ENCODE assay signal across 21 cellular contexts in the genomic region with DNA sequence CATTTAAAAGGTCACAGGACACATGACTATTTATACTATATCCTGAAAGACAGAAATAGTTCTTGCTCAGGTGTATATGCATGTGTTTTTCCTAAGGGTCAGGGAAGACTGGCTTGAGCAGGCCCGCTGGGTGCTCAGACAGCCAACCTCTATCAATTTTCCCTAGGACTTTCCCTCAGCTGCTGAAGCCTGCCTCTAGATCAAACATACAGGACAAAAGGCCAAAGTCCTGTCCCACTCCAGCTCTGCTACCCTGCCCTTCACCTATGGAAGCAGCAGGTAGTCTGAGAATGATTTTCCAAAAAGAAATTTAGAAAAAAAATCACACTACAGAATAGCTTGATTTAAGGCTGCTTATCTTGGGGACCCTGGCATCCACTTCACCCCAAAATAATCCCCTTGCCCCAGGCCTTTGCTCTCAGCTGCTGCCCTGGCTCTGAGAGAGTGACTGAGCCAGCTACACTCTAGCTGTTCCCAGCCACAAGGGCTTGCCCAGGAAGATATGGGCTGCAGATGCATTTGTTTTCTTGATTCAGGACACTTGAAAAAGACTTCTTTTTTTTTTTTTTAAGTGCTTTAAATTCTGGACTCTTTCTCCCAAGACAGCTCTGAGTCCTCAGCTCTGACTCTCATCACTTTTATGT. TPM values are rescaled to one million over a fixed set of nuclear protein-coding genes. Genes with fewer than 3 reads are reported as not detected.
DNase-seq lines count a peak whose midpoint lies in the region; ATAC-seq and TF ChIP-seq lines count a peak whose summit lies in the region.
"Had no signal": no experiment of that assay in that cellular context is flagged by ENCODE, and none has a peak within 500 bp of the region (broad histone marks: within the 10 kb centered on the region; RNA-seq: fewer than 3 reads in every experiment).

No MANE protein-coding gene starts in this region.

- intact Hi-C loops in CD4-positive, alpha-beta memory T cell (cut with micrococcal nuclease) = no loop called here
- intact Hi-C loops in left colon (cut with DNase I, micrococcal nuclease) (no loop called here), CD14-positive monocyte (cut with micrococcal nuclease) (no loop called here)
- intact Hi-C loops in naive thymus-derived CD4-positive, alpha-beta T cell (cut with micrococcal nuclease) = no loop called here

- TF ChIP-seq CTCF in WTC11 (IDR thresholded peaks at IDR 0.05) (no peak), CD14-positive monocyte (IDR thresholded peaks at IDR 0.05) (no peak)

- no peak for ATAC-seq in WTC11
- peak; percentile 74 for ATAC-seq in left colon
- no peak for ATAC-seq in naive thymus-derived CD4-positive, alpha-beta T cell

- POLR2A ChIA-PET in CD4-positive, alpha-beta memory T cell (lab: Charles Lee; ENCODE audit: partially characterized antibody) = interaction anchor here (1.0 to 6.6 kb wide), 4 partner anchors 9 to 61 kb away, joined by 3 to 64 read pairs (median 28); a partner anchor contains a TSS
- POLR2A ChIA-PET in WTC11 (lab: Charles Lee) = no interaction called here
- POLR2A ChIA-PET in naive thymus-derived CD4-positive, alpha-beta T cell (lab: Charles Lee) = interaction anchor here (0.9 to 11.7 kb wide), 8 partner anchors 18 to 62 kb away, joined by 3 to 197 read pairs (median 10); a partner anchor contains a TSS

- H3K27ac Mint-ChIP-seq in CD4-positive, alpha-beta memory T cell = peak overlapping the region in 6 of 7 donors; percentile 24 to 79 (median 64)
- 0 out of 2 replicates have a peak overlapping the region, but pooled peaks have one; percentile 61 for H3K27ac Mint-ChIP-seq in WTC11
- peak overlapping the region in 8 of 9 donors; percentile 49 to 97 (median 70) for H3K27ac Mint-ChIP-seq in naive thymus-derived CD4-positive, alpha-beta T cell
- no peak overlapping the region for H3K27ac Mint-ChIP-seq in CD14-positive monocyte

- H3K27me3 Mint-ChIP-seq in CD4-positive, alpha-beta memory T cell = no peaks in the 10 kb centered on the region
- H3K27me3 Mint-ChIP-seq in WTC11 (ENCODE audit: low read depth) = no peaks in the 10 kb centered on the region
- H3K27me3 Mint-ChIP-seq in naive thymus-derived CD4-positive, alpha-beta T cell = no peaks in the 10 kb centered on the region
- peaks cover 0 to 5% (median 4%) of the 10 kb centered on the region in 3 donors for H3K27me3 Mint-ChIP-seq in CD14-positive monocyte (ENCODE audit: low read depth in 3 of 3)

- peaks cover 33 to 55% (median 48%) of the 10 kb centered on the region in 4 donors for H3K4me1 Mint-ChIP-seq in CD4-positive, alpha-beta memory T cell
- H3K4me1 Mint-ChIP-seq in WTC11 (peaks cover 11% of the 10 kb centered on the region), CD14-positive monocyte (peaks cover 13% of the 10 kb centered on the region)
- H3K4me1 Mint-ChIP-seq in naive thymus-derived CD4-positive, alpha-beta T cell = peaks cover 31 to 62% (median 57%) of the 10 kb centered on the region in 7 donors

- no peak overlapping the region for H3K4me3 Mint-ChIP-seq in CD4-positive, alpha-beta memory T cell
- H3K4me3 Mint-ChIP-seq in WTC11 = no peak overlapping the region
- H3K4me3 Mint-ChIP-seq in naive thymus-derived CD4-positive, alpha-beta T cell = peak overlapping the region in 1 of 10 donors; percentile 85
- no peak overlapping the region for H3K4me3 Mint-ChIP-seq in CD14-positive monocyte

- H3K27me3 ChIP-seq in CD4-positive, alpha-beta memory T cell (ENCODE audit: insufficient read depth, low read length) = no peaks in the 10 kb centered on the region
- H3K27me3 ChIP-seq in naive thymus-derived CD4-positive, alpha-beta T cell (ENCODE audit: control insufficient read depth in 2 of 2, insufficient read depth in 2 of 2, low read length in 2 of 2) = no peaks in the 10 kb centered on the region

- peaks cover 47% of the 10 kb centered on the region for H3K4me1 ChIP-seq in CD4-positive, alpha-beta memory T cell (ENCODE audit: insufficient read depth, low read length)
- peaks cover 22 to 42% of the 10 kb centered on the region in 2 donors for H3K4me1 ChIP-seq in naive thymus-derived CD4-positive, alpha-beta T cell (ENCODE audit: control insufficient read depth in 2 of 2, insufficient read depth in 2 of 2, low read length in 2 of 2)
- H3K4me1 ChIP-seq: Caco-2 had no signal

- no peak for DNase-seq in CD4-positive, alpha-beta memory T cell
- DNase-seq in WTC11 (ENCODE audit: low spot score) (no peak), left colon (no peak), DMS79 treated with DMSO at 0.1 percent for 48 hours (lab: John Stamatoyannopoulos, UW) (no peak), NOMO-1 treated with DMSO at 0.1 percent for 48 hours (lab: John Stamatoyannopoulos, UW; ENCODE audit: unreplicated experiment) (no peak), CD14-positive monocyte (ENCODE audit: low spot score) (no peak), GOT3 (lab: John Stamatoyannopoulos, UW) (no peak)
- no peak for DNase-seq in naive thymus-derived CD4-positive, alpha-beta T cell
- DNase-seq: ACHN, C1 segment of cervical spinal cord, DMS153, KBM-7, NCI-H1105 treated with DMSO at 0.1 percent for 48 hours, NCI-H1694 treated with DMSO at 0.1 percent for 48 hours, NCI-H2107, NCI-H2227 treated with DMSO at 0.1 percent for 48 hours, NCI-H524 treated with DMSO at 0.1 percent for 48 hours, PC-9, SIG-M5 had no signal

- H3K27ac ChIP-seq in CD4-positive, alpha-beta memory T cell (ENCODE audit: low read depth, low read length) = no peak overlapping the region
- H3K27ac ChIP-seq in naive thymus-derived CD4-positive, alpha-beta T cell (ENCODE audit: low read depth, low read length) = no peak overlapping the region
- H3K27ac ChIP-seq: PC-9, RWPE1 had no signal

- no peak overlapping the region for H3K4me3 ChIP-seq in CD4-positive, alpha-beta memory T cell (ENCODE audit: low read length in 2 of 2)
- no peak overlapping the region for H3K4me3 ChIP-seq in naive thymus-derived CD4-positive, alpha-beta T cell (ENCODE audit: low read length)
- H3K4me3 ChIP-seq: PC-9 had no signal

- H3K36me3 Mint-ChIP-seq in CD4-positive, alpha-beta memory T cell = peaks cover 30 to 50% of the 10 kb centered on the region in 2 donors
- H3K36me3 Mint-ChIP-seq in WTC11 = peaks cover 40% of the 10 kb centered on the region
- peaks cover 25 to 61% (median 45%) of the 10 kb centered on the region in 5 donors for H3K36me3 Mint-ChIP-seq in naive thymus-derived CD4-positive, alpha-beta T cell
- no peaks in the 10 kb centered on the region for H3K36me3 Mint-ChIP-seq in CD14-positive monocyte

- H3K9me3 Mint-ChIP-seq in CD4-positive, alpha-beta memory T cell = peaks cover 0 to 3% (median 0%) of the 10 kb centered on the region in 8 donors
- H3K9me3 Mint-ChIP-seq in WTC11 = peaks cover 5% of the 10 kb centered on the region
- H3K9me3 Mint-ChIP-seq in naive thymus-derived CD4-positive, alpha-beta T cell = peaks cover 0 to 7% (median 0%) of the 10 kb centered on the region in 11 donors
- H3K9me3 Mint-ChIP-seq in CD14-positive monocyte = peaks cover 0 to 5% (median under 1%) of the 10 kb centered on the region in 7 donors

- CTCF ChIA-PET in CD4-positive, alpha-beta memory T cell (lab: Charles Lee; ENCODE audit: partially characterized antibody) = interaction anchor here (0.7 to 11.4 kb wide), 7 partner anchors 13 to 60 kb away, joined by 3 to 186 read pairs (median 8); a partner anchor contains a TSS
- CTCF ChIA-PET in WTC11 (lab: Charles Lee) = interaction anchor here (1.0 to 1.2 kb wide), 3 partner anchors 33 to 371 kb away, joined by 3 to 4 read pairs (median 3); no protein-coding TSS in a partner anchor
- CTCF ChIA-PET in naive thymus-derived CD4-positive, alpha-beta T cell (lab: Charles Lee) = interaction anchor here (0.7 to 10.5 kb wide), 5 partner anchors 10 to 56 kb away, joined by 3 to 156 read pairs (median 8); a partner anchor contains a TSS

- H3K9me3 ChIP-seq in CD4-positive, alpha-beta memory T cell (ENCODE audit: control insufficient read depth in 1 of 2, low read length in 2 of 2) = no peaks in the 10 kb centered on the region
- H3K9me3 ChIP-seq in naive thymus-derived CD4-positive, alpha-beta T cell (ENCODE audit: control insufficient read depth in 2 of 3, low read length in 3 of 3) = no peaks in the 10 kb centered on the region
- H3K9me3 ChIP-seq: Caco-2 had no signal

- no peaks in the 10 kb centered on the region for H3K36me3 ChIP-seq in CD4-positive, alpha-beta memory T cell (ENCODE audit: insufficient read depth, low read length)
- H3K36me3 ChIP-seq in naive thymus-derived CD4-positive, alpha-beta T cell (ENCODE audit: control insufficient read depth in 2 of 3, insufficient read depth in 3 of 3, low read length in 3 of 3) = peaks cover 0 to 33% (median 5%) of the 10 kb centered on the region in 3 experiments

TF ChIP-seq in WTC11, 78 proteins besides CTCF, POLR2A, EP300 and RAD21 (continues in another document):
- TF ChIP-seq CBFB (CRISPR knock-in tag; IDR thresholded peaks at IDR 0.05; ENCODE audit: low read depth) = no peak
- TF ChIP-seq, protein P1, sequence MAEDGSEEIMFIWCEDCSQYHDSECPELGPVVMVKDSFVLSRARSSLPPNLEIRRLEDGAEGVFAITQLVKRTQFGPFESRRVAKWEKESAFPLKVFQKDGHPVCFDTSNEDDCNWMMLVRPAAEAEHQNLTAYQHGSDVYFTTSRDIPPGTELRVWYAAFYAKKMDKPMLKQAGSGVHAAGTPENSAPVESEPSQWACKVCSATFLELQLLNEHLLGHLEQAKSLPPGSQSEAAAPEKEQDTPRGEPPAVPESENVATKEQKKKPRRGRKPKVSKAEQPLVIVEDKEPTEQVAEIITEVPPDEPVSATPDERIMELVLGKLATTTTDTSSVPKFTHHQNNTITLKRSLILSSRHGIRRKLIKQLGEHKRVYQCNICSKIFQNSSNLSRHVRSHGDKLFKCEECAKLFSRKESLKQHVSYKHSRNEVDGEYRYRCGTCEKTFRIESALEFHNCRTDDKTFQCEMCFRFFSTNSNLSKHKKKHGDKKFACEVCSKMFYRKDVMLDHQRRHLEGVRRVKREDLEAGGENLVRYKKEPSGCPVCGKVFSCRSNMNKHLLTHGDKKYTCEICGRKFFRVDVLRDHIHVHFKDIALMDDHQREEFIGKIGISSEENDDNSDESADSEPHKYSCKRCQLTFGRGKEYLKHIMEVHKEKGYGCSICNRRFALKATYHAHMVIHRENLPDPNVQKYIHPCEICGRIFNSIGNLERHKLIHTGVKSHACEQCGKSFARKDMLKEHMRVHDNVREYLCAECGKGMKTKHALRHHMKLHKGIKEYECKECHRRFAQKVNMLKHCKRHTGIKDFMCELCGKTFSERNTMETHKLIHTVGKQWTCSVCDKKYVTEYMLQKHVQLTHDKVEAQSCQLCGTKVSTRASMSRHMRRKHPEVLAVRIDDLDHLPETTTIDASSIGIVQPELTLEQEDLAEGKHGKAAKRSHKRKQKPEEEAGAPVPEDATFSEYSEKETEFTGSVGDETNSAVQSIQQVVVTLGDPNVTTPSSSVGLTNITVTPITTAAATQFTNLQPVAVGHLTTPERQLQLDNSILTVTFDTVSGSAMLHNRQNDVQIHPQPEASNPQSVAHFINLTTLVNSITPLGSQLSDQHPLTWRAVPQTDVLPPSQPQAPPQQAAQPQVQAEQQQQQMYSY (CRISPR knock-in tag; IDR thresholded peaks at IDR 0.05) = no peak

RNA-seq across cellular contexts. Expression of a gene that starts 42.5 kb away (rescaled TPM):
- 10 to 100 TPM; 22.0 to 25.9 TPM for total RNA-seq in CD4-positive, alpha-beta memory T cell
- polyA plus RNA-seq in CD4-positive, alpha-beta memory T cell = 1 to 10 TPM; 2.2 to 3.1 TPM
- 14.7 to 18.2 TPM (median 15.7 TPM) in 3 replicates for total RNA-seq in WTC11 (2021)
- total RNA-seq in left colon = 1 to 10 TPM; 5.8 to 6.2 TPM
- total RNA-seq in naive thymus-derived CD4-positive, alpha-beta T cell = 10 to 100 TPM; 10.4 to 47.3 (median 26.6) TPM
- 1 to 10 TPM; 4.6 to 6.3 TPM for polyA plus RNA-seq in naive thymus-derived CD4-positive, alpha-beta T cell
- not detected for polyA plus RNA-seq in CD14-positive monocyte

Comparison
In these comparisons a context has a peak if more than half of its experiments do, and no peak if none do; other contexts are left out.
1. H3K27ac Mint-ChIP-seq: peak in CD4-positive, alpha-beta memory T cell (6 of 7), WTC11 (single experiment) and naive thymus-derived CD4-positive, alpha-beta T cell (8 of 9); none in CD14-positive monocyte (0 of 7).